In genomic region chr10:91800192-91800591, GRCh38 we compare ENCODE assay signal across 1 cellular context.
TF ChIP-seq lines count a peak whose summit lies in the region.

No MANE protein-coding gene starts in this region.

TF ChIP-seq in GM23338, 12 proteins besides CTCF, POLR2A, EP300 and RAD21 (continued from another document):
- no peak for TF ChIP-seq REST (IDR thresholded peaks at IDR 0.05; ENCODE audit: unreplicated experiment)
